Comparison of ENCODE assay signal across 8 cellular contexts in the genomic region with DNA sequence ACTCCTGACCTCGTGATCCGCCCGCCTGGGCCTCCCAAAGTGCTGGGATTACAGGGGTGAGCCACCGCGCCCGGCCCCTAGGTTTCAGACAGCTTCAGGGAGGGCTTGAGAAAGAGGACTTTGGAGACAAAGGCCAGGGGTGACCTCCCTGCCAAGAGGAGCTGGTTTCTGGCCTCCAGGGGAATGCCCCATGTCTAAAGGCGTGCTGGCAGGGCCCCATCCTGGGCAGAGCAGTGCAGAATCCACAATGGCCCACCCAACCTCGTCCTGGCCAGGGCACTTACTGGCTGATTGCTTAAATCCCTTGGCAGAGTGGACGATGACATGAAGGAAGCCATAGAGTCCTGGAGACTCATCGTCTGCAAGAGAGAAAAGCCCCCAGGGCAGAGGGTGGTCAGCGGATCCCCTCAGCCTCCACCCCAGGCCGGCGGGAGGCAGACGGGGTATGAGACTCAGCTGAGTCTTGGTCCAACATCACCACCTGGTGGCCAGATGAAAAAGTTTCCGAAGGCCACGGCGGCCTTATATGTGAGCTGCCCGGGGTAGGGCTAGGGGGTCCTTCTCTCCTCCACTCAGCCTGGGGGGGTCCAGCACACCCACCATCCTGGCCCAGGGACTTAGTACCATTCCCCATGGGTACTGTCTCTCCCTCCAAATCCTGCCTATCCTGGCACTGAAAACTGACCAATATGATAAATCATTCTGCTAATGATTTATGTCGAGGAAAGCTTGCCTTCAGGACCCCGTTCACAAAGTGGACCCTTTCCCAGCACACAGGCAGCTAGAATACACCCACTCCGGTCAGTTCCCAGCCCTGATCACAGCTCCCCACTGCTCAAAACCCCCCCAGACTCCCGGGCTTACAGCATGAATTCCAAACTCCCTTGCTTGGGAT. TPM values are rescaled to one million over a fixed set of nuclear protein-coding genes. Genes with fewer than 3 reads are reported as not detected.
DNase-seq lines count a peak whose midpoint lies in the region; ATAC-seq and TF ChIP-seq lines count a peak whose summit lies in the region.

No MANE protein-coding gene starts in this region.

- peak; percentile 69 to 83 for ATAC-seq in left cardiac atrium
- ATAC-seq in GM21390 (IDR thresholded peaks at IDR 0.05; ENCODE audit: unreplicated experiment): no peak
- ATAC-seq in GM19455 (IDR thresholded peaks at IDR 0.05; ENCODE audit: unreplicated experiment): no peak

- TF ChIP-seq CTCF in retinal pigment epithelial cell (conservative IDR thresholded peaks at IDR 0.05; ENCODE audit: low read depth, low read length): peak; percentile 66

- no peaks in the 10 kb centered on the region for H3K9me3 ChIP-seq in adipocyte (ENCODE audit: control insufficient read depth, low read length)

- intact Hi-C loops in left cardiac atrium (cut with DNase I): loop anchor here in 1 of 2 donors (2.0 to 5.0 kb wide), 2 partner anchors 53 to 264 kb away; no protein-coding TSS in a partner anchor

- no peaks in the 10 kb centered on the region for H3K27me3 ChIP-seq in adipocyte (replicated peaks; ENCODE audit: control insufficient read depth, insufficient read depth, low read length)

- H3K4me1 ChIP-seq in adipocyte (ENCODE audit: control insufficient read depth, insufficient read depth, low read length): peaks cover 8% of the 10 kb centered on the region

- peaks cover 29% of the 10 kb centered on the region for H3K36me3 ChIP-seq in adipocyte (ENCODE audit: control insufficient read depth, insufficient read depth, low read length, severe bottlenecking)

- DNase-seq in SHP77 (lab: John Stamatoyannopoulos, UW) (peak; percentile 43 to 46), SHP77 treated with DMSO at 0.1 percent for 48 hours (lab: John Stamatoyannopoulos, UW) (no peak), RKO (ENCODE audit: low spot score) (peak; percentile 40), adipocyte (ENCODE audit: low read depth) (peak; percentile 75), left cardiac atrium (peak; percentile 67), retinal pigment epithelial cell (ENCODE audit: low read depth) (no peak)

- H3K9ac ChIP-seq in adipocyte (ENCODE audit: low read length): no peak overlapping the region

- H3K4me3 ChIP-seq in adipocyte (ENCODE audit: low read length) (no peak overlapping the region), retinal pigment epithelial cell (ENCODE audit: low read length) (no peak overlapping the region)

RNA-seq across cellular contexts. Expression of a gene that starts 59.1 kb away (rescaled TPM):
- total RNA-seq in left cardiac atrium: 10 to 100 TPM; 13.2 to 15.6 TPM

Comparison
In these comparisons a context has a peak if more than half of its experiments do, and no peak if none do; other contexts are left out.
1. DNase-seq: peak in SHP77 (2 of 2), RKO (single experiment), adipocyte (single experiment) and left cardiac atrium (single experiment); none in SHP77 treated with DMSO at 0.1 percent for 48 hours (single experiment) and retinal pigment epithelial cell (single experiment).
2. ATAC-seq: peak in left cardiac atrium (2 of 2); none in GM21390 (single experiment) and GM19455 (single experiment).